1 cellular context compared by ENCODE assay signal in the genomic region with DNA sequence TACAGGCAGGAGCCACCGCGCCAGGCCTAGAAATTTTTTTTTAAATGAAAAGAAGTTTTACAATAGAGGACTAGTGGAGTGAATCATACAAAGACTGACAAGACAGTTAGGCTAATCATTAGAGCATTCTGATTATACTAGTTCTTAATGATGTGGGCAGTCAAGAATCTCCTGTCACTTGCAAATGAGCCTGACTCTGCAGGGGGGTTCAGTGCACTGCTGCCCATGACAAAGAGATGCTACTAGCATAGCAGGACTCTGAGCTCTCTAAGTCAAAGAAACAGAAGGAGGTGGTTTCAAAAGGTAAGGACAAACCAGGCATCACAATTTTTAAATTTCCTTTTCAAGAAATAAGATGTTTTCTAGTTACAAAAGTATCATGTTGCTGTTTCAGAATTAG.
A peak's percentile ranks its signal among the peaks of the same experiment; 100 is the strongest.
TF ChIP-seq lines count a peak whose summit lies in the region.

No MANE protein-coding gene starts in this region.

TF ChIP-seq in H1, 55 proteins besides CTCF, POLR2A, EP300 and RAD21 (continued from another document):
- TF ChIP-seq, protein P1, sequence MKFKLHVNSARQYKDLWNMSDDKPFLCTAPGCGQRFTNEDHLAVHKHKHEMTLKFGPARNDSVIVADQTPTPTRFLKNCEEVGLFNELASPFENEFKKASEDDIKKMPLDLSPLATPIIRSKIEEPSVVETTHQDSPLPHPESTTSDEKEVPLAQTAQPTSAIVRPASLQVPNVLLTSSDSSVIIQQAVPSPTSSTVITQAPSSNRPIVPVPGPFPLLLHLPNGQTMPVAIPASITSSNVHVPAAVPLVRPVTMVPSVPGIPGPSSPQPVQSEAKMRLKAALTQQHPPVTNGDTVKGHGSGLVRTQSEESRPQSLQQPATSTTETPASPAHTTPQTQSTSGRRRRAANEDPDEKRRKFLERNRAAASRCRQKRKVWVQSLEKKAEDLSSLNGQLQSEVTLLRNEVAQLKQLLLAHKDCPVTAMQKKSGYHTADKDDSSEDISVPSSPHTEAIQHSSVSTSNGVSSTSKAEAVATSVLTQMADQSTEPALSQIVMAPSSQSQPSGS (IDR thresholded peaks at IDR 0.05; ENCODE audit: low read length) = peak; percentile 68; the same call in 1 of the 2 replicates
- TF ChIP-seq SRF (IDR thresholded peaks at IDR 0.05; ENCODE audit: low read depth, low read length) (no peak), MAX (IDR thresholded peaks at IDR 0.05) (no peak), JUN (IDR thresholded peaks at IDR 0.05; ENCODE audit: low read depth, low read length) (peak; percentile 78), TEAD4 (IDR thresholded peaks at IDR 0.05; ENCODE audit: low read depth, low read length) (peak; percentile 46; the same call in 1 of the 2 replicates), SP4 (IDR thresholded peaks at IDR 0.05; ENCODE audit: low read length) (no peak), CEBPB (IDR thresholded peaks at IDR 0.05; ENCODE audit: low read depth, low read length) (no peak), TAF7 (optimal IDR thresholded peaks at IDR 0.05; ENCODE audit: borderline replicate concordance, low read depth, low read length) (no peak), KDM1A (IDR thresholded peaks at IDR 0.05; ENCODE audit: borderline replicate concordance, low read length) (no peak), YY1 (IDR thresholded peaks at IDR 0.05; ENCODE audit: low read depth, low read length) (no peak), E2F6 (IDR thresholded peaks at IDR 0.05) (no peak), ZNF274 (IDR thresholded peaks at IDR 0.05; ENCODE audit: borderline replicate concordance, extremely low read depth, low read length) (no peak), TAF1 (IDR thresholded peaks at IDR 0.05; ENCODE audit: low read depth, low read length) (no peak), SIRT6 (IDR thresholded peaks at IDR 0.05; ENCODE audit: low read length) (no peak), HDAC6 (IDR thresholded peaks at IDR 0.05; ENCODE audit: low read depth, low read length) (no peak), TCF12 (IDR thresholded peaks at IDR 0.05; ENCODE audit: low read depth, low read length) (peak; percentile 78; the same call in 1 of the 2 replicates), SUZ12 (IDR thresholded peaks at IDR 0.05; ENCODE audit: low read length) (no peak), GABPA (IDR thresholded peaks at IDR 0.05; ENCODE audit: borderline replicate concordance, insufficient read depth, low read length) (no peak), RXRA (IDR thresholded peaks at IDR 0.05; ENCODE audit: insufficient read depth, low read depth, low read length) (no peak), CHD7 (IDR thresholded peaks at IDR 0.05; ENCODE audit: insufficient replicate concordance, low read length) (peak; percentile 72), NANOG (IDR thresholded peaks at IDR 0.05; ENCODE audit: insufficient read depth, low read depth, low read length, poor library complexity, severe bottlenecking) (peak; percentile 83), HDAC2 (IDR thresholded peaks at IDR 0.05; ENCODE audit: borderline replicate concordance in 1 of 2, low read depth in 2 of 2, low read length in 2 of 2) (peak; percentile 25 to 89; a peak in 1 of 4 replicates), CHD1 (IDR thresholded peaks at IDR 0.05; ENCODE audit: low read depth, low read length) (no peak), SAP30 (IDR thresholded peaks at IDR 0.05; ENCODE audit: insufficient read depth, insufficient replicate concordance, low read length) (no peak), FOSL1 (IDR thresholded peaks at IDR 0.05; ENCODE audit: insufficient read depth, low read depth, low read length) (no peak), JUND (IDR thresholded peaks at IDR 0.05; ENCODE audit: low read length) (peak; percentile 79; the same call in 1 of the 2 replicates), BCL11A (IDR thresholded peaks at IDR 0.05; ENCODE audit: low read depth in 2 of 2, low read length in 2 of 2) (peak; percentile 19 to 55), SP1 (IDR thresholded peaks at IDR 0.05; ENCODE audit: low read depth, low read length) (peak; percentile 79)
